Comparison of ENCODE assay signal across 8 cellular contexts in the genomic region with DNA sequence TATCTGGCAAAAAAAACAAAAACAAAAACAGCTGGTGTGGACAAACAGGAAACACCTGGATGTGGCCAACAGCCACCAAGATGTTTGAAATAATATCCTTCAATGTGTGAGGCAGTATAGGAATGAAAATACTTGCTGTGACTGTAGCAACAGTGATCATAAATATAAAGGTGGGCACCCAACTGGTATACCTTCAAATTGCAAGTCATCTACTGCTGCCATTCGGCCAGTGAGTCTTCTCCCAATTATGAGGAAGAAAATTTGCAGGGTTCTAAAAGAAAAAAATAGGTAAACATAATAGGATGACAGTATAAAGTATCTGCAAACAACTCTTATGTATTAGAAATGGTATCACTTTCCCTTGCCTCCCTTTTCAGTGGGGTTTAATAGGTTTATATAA. TPM values are rescaled to one million over a fixed set of nuclear protein-coding genes. Genes with fewer than 3 reads are reported as not detected.
DNase-seq lines count a peak whose midpoint lies in the region; ATAC-seq and TF ChIP-seq lines count a peak whose summit lies in the region.

No MANE protein-coding gene starts in this region.

- H3K27me3 Mint-ChIP-seq in T-cell, result no peaks in the 10 kb centered on the region

- H3K36me3 Mint-ChIP-seq in T-cell, result peaks cover 18% of the 10 kb centered on the region

- CTCF ChIA-PET in T-cell (lab: Charles Lee), result interaction anchor here in 1 of 2 donors (1.4 to 1.6 kb wide), 2 partner anchors 57 to 71 kb away, joined by 3 to 6 read pairs; partner anchors contain the start of genes IFT25 and LRRC42

- H3K4me1 ChIP-seq in esophagus squamous epithelium, result peaks cover 4 to 32% (median 9%) of the 10 kb centered on the region in 3 donors

- WGBS in esophagus squamous epithelium, 2 donors, result 43 to 50% methylated on average over 1 of the region's 1 CpG

- no peaks in the 10 kb centered on the region for H3K9me3 ChIP-seq in esophagus squamous epithelium

- H3K36me3 ChIP-seq in esophagus squamous epithelium, result peaks cover 0 to 38% (median 4%) of the 10 kb centered on the region in 3 donors

- peak overlapping the region; percentile 96 to 97 (median 97) for H3K4me3 Mint-ChIP-seq in T-cell

- H3K9me3 Mint-ChIP-seq in T-cell, result no peaks in the 10 kb centered on the region

- H3K4me3 ChIP-seq in GM12864 (ENCODE audit: low read depth, low read length) (peak overlapping the region; percentile 91; the same call in 1 of the 2 replicates), esophagus squamous epithelium (peak overlapping the region; percentile 70 to 97 (median 82)), retinal pigment epithelial cell (ENCODE audit: low read length) (peak overlapping the region; percentile 94)

- DNase-seq in GM12864 (ENCODE audit: low read depth), result no peak
- no peak for DNase-seq in T-cell
- no peak for DNase-seq in esophagus squamous epithelium (lab: John Stamatoyannopoulos, UW)
- DNase-seq in retinal pigment epithelial cell (ENCODE audit: low read depth), result no peak
- DNase-seq in OCI-M1 (lab: John Stamatoyannopoulos, UW), result no peak
- no peak for DNase-seq in NCI-H1092 (lab: John Stamatoyannopoulos, UW)

- POLR2A ChIA-PET in T-cell (lab: Charles Lee), result no interaction called here

- TF ChIP-seq POLR2A in esophagus squamous epithelium (IDR thresholded peaks at IDR 0.05), result no peak

- TF ChIP-seq CTCF in GM12864 (IDR thresholded peaks at IDR 0.05; ENCODE audit: low read depth, low read length, missing control alignments), result no peak
- TF ChIP-seq CTCF in esophagus squamous epithelium (IDR thresholded peaks at IDR 0.05), result no peak
- TF ChIP-seq CTCF in retinal pigment epithelial cell (conservative IDR thresholded peaks at IDR 0.05; ENCODE audit: low read depth, low read length), result no peak

- peak overlapping the region; percentile 23 to 95 for H3K27ac Mint-ChIP-seq in T-cell

- ATAC-seq in T-cell (replicated peaks in 1 of 4) (no peak), GM21423 (IDR thresholded peaks at IDR 0.05; ENCODE audit: unreplicated experiment) (no peak), GM18870 (IDR thresholded peaks at IDR 0.05; ENCODE audit: unreplicated experiment) (no peak)

- no peaks in the 10 kb centered on the region for H3K27me3 ChIP-seq in esophagus squamous epithelium

- peak overlapping the region in 3 of 4 donors; percentile 87 to 92 (median 90) for H3K27ac ChIP-seq in esophagus squamous epithelium

- peaks cover 52 to 54% (median 53%) of the 10 kb centered on the region in 3 donors for H3K4me1 Mint-ChIP-seq in T-cell

- intact Hi-C loops in esophagus squamous epithelium (cut with DNase I), result no loop called here

RNA-seq across cellular contexts. Expression of gene YIPF1, which starts 0.9 kb away (rescaled TPM):
- total RNA-seq in T-cell (10 to 100 TPM; 11.5 to 17.2 (median 14.5) TPM), esophagus squamous epithelium (10 to 100 TPM; 15.8 to 25.3 (median 17.0) TPM)

RNA-seq across cellular contexts. Expression of gene DIO1, which starts 5.3 kb away (rescaled TPM):
- total RNA-seq in T-cell, result not detected
- total RNA-seq in esophagus squamous epithelium, result not detected

RNA-seq across cellular contexts. Expression of gene NDC1, which starts 50.6 kb away (rescaled TPM):
- total RNA-seq in T-cell (10 to 100 TPM in 4 of 5 donors, 1 to 10 TPM in 1; 5.6 to 13.3 (median 12.2) TPM), esophagus squamous epithelium (10 to 100 TPM in 3 of 4 donors, 1 to 10 TPM in 1; 7.2 to 29.1 (median 21.0) TPM)

RNA-seq across cellular contexts. Expression of gene IFT25, which starts 56.8 kb away (rescaled TPM):
- total RNA-seq in T-cell, result 10 to 100 TPM; 24.5 to 33.1 (median 31.2) TPM
- total RNA-seq in esophagus squamous epithelium, result 10 to 100 TPM; 11.7 to 24.6 (median 17.1) TPM

RNA-seq across cellular contexts. Expression of gene LRRC42, which starts 57.4 kb away (rescaled TPM):
- total RNA-seq in T-cell, result 1 to 10 TPM; 6.3 to 8.8 (median 7.9) TPM
- 10 to 100 TPM; 18.7 to 24.3 (median 23.3) TPM for total RNA-seq in esophagus squamous epithelium
